In genomic region chr1:201756411-201756810, GRCh38 we compare ENCODE assay signal across 14 cellular contexts.
DNase-seq lines count a peak whose midpoint lies in the region; TF ChIP-seq lines count a peak whose summit lies in the region.
"Had no signal": no experiment of that assay in that cellular context is flagged by ENCODE, and none has a peak within 500 bp of the region (broad histone marks: within the 10 kb centered on the region; RNA-seq: fewer than 3 reads in every experiment).

No MANE protein-coding gene starts in this region.

- no peaks in the 10 kb centered on the region for H3K27me3 Mint-ChIP-seq in progenitor cell of endocrine pancreas

- H3K79me2 ChIP-seq in hepatocyte, result peaks cover 45% of the 10 kb centered on the region

- TF ChIP-seq POLR2A in erythroblast (IDR thresholded peaks at IDR 0.05; ENCODE audit: low read length), result no peak

- H3K4me3 ChIP-seq in hepatocyte, result no peak overlapping the region
- H3K4me3 ChIP-seq: dorsolateral prefrontal cortex, heart right ventricle had no signal

- H3K36me3 ChIP-seq in hepatocyte (replicated peaks; ENCODE audit: insufficient read depth, low read depth), result no peaks in the 10 kb centered on the region
- H3K36me3 ChIP-seq: heart right ventricle had no signal

- H3K27me3 ChIP-seq in hepatocyte, result no peaks in the 10 kb centered on the region
- H3K27me3 ChIP-seq: dorsolateral prefrontal cortex, heart right ventricle had no signal

- H3K27ac ChIP-seq in hepatocyte, result peak overlapping the region; percentile 70

- H3K4me3 Mint-ChIP-seq in progenitor cell of endocrine pancreas (ENCODE audit: low read depth), result no peak overlapping the region
- H3K4me3 Mint-ChIP-seq: activated naive CD8-positive, alpha-beta T cell treated with anti-CD3 and anti-CD28 coated beads, Interleukin-2, amount 10 ng/mL, durations not matched to agents 7 days and 5 days; neural crest cell; T-cell had no signal

- no peak overlapping the region for H2AFZ ChIP-seq in hepatocyte

- peaks cover 29% of the 10 kb centered on the region for H3K4me1 Mint-ChIP-seq in progenitor cell of endocrine pancreas (ENCODE audit: low read depth)

- no peaks in the 10 kb centered on the region for H3K36me3 Mint-ChIP-seq in progenitor cell of endocrine pancreas (ENCODE audit: insufficient read depth)
- H3K36me3 Mint-ChIP-seq: activated naive CD8-positive, alpha-beta T cell treated with anti-CD3 and anti-CD28 coated beads, Interleukin-2, amount 10 ng/mL, durations not matched to agents 7 days and 5 days; T-cell had no signal

- H3K9me3 ChIP-seq in hepatocyte (ENCODE audit: low read depth), result no peaks in the 10 kb centered on the region
- H3K9me3 ChIP-seq: heart right ventricle had no signal

- H3K27ac Mint-ChIP-seq in progenitor cell of endocrine pancreas, result no peak overlapping the region
- H3K27ac Mint-ChIP-seq: activated naive CD8-positive, alpha-beta T cell treated with anti-CD3 and anti-CD28 coated beads, Interleukin-2, amount 10 ng/mL, durations not matched to agents 7 days and 5 days; T-cell had no signal

- no peak for TF ChIP-seq CTCF in hepatocyte (IDR thresholded peaks at IDR 0.05; ENCODE audit: poor library complexity)
- TF ChIP-seq CTCF in progenitor cell of endocrine pancreas (IDR thresholded peaks at IDR 0.05; ENCODE audit: unreplicated experiment), result no peak

- no peaks in the 10 kb centered on the region for H3K9me3 Mint-ChIP-seq in progenitor cell of endocrine pancreas (ENCODE audit: low read depth)
- H3K9me3 Mint-ChIP-seq: activated naive CD8-positive, alpha-beta T cell treated with anti-CD3 and anti-CD28 coated beads, Interleukin-2, amount 10 ng/mL, durations not matched to agents 7 days and 5 days; neural crest cell; T-cell had no signal

- peak; percentile 67 for DNase-seq in A172 (ENCODE audit: low spot score)
- peak; percentile 64 for DNase-seq in HS-5 (ENCODE audit: low read depth)
- peak; percentile 64 for DNase-seq in amniotic stem cell (lab: John Stamatoyannopoulos, UW)
- peak; percentile 35 for DNase-seq in hepatocyte (ENCODE audit: low spot score)
- no peak for DNase-seq in progenitor cell of endocrine pancreas (ENCODE audit: low spot score, unreplicated experiment)
- no peak for DNase-seq in SKM-1 treated with dmso at 0.1 percent for 144 hours (lab: John Stamatoyannopoulos, UW; ENCODE audit: unreplicated experiment)
- no peak for DNase-seq in C1 segment of cervical spinal cord (lab: John Stamatoyannopoulos, UW)
- no peak for DNase-seq in erythroblast (lab: John Stamatoyannopoulos, UW)
- DNase-seq: activated naive CD8-positive, alpha-beta T cell treated with anti-CD3 and anti-CD28 coated beads, Interleukin-2, amount 10 ng/mL, durations not matched to agents 7 days and 5 days; dorsolateral prefrontal cortex; heart right ventricle; NCI-H2107; T-cell had no signal

- H3K4me1 ChIP-seq in hepatocyte (ENCODE audit: insufficient read depth), result peaks cover 16% of the 10 kb centered on the region

- H3K9me2 ChIP-seq in hepatocyte (replicated peaks; ENCODE audit: insufficient read depth), result no peaks in the 10 kb centered on the region

- no peak overlapping the region for H3K4me2 ChIP-seq in hepatocyte

- no peaks in the 10 kb centered on the region for H4K20me1 ChIP-seq in hepatocyte (ENCODE audit: insufficient read depth, poor library complexity, severe bottlenecking)

Comparison
In these comparisons a context has a peak if more than half of its experiments do, and no peak if none do; other contexts are left out.
1. DNase-seq: peak in A172 (single experiment), HS-5 (single experiment), amniotic stem cell (single experiment) and hepatocyte (single experiment); none in progenitor cell of endocrine pancreas (single experiment), SKM-1 treated with dmso at 0.1 percent for 144 hours (single experiment), C1 segment of cervical spinal cord (0 of 14) and erythroblast (0 of 2).